9 cellular contexts compared by ENCODE assay signal in the genomic region with DNA sequence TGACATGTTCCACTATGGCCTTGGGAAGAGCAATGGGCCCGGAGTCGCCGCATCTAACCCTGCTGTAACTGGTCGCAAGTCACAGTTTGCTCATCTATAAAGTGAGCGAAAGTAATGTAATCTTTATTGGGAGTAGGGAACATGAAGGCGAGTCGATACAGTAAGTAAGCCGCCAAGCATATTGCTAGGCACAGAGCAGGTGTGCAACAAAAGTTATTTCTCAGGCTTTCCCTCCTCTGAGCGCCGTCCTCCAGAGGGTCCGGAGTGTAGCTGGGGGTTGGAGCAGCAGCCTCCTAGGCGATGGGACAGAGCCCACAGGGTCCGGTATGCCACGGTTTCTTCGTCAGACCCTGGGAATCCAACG. TPM values are rescaled to one million over a fixed set of nuclear protein-coding genes. Genes with fewer than 3 reads are reported as not detected.
DNase-seq lines count a peak whose midpoint lies in the region; ATAC-seq and TF ChIP-seq lines count a peak whose summit lies in the region.
"Had no signal": no experiment of that assay in that cellular context is flagged by ENCODE, and none has a peak within 500 bp of the region (broad histone marks: within the 10 kb centered on the region; RNA-seq: fewer than 3 reads in every experiment).

No MANE protein-coding gene starts in this region.

- WGBS in gastroesophageal sphincter (ENCODE audit: low coverage in 1 of 2), 2 donors = 58% methylated on average over 10 of the region's 16 CpGs; no CpG with 5 or more reads in 1 of the 2 donors

- H3K4me1 Mint-ChIP-seq in CD4-positive, alpha-beta memory T cell = peaks cover 0 to 22% (median 18%) of the 10 kb centered on the region in 4 donors

- H3K9me3 Mint-ChIP-seq in CD4-positive, alpha-beta memory T cell = no peaks in the 10 kb centered on the region

- H3K4me1 ChIP-seq in CD4-positive, alpha-beta memory T cell (ENCODE audit: insufficient read depth, low read length) = peaks cover 26% of the 10 kb centered on the region
- H3K4me1 ChIP-seq in gastroesophageal sphincter = peaks cover 0 to 52% (median 16%) of the 10 kb centered on the region in 3 donors
- H3K4me1 ChIP-seq in parathyroid adenoma = no peaks in the 10 kb centered on the region

- peak overlapping the region in 1 of 7 donors; percentile 6 for H3K27ac Mint-ChIP-seq in CD4-positive, alpha-beta memory T cell

- H3K9me3 ChIP-seq in CD4-positive, alpha-beta memory T cell (ENCODE audit: control insufficient read depth in 1 of 2, low read length in 2 of 2) = no peaks in the 10 kb centered on the region
- no peaks in the 10 kb centered on the region for H3K9me3 ChIP-seq in SK-N-MC (ENCODE audit: low read depth, low read length)
- H3K9me3 ChIP-seq in gastroesophageal sphincter = no peaks in the 10 kb centered on the region
- no peaks in the 10 kb centered on the region for H3K9me3 ChIP-seq in parathyroid adenoma (ENCODE audit: control insufficient read depth, low read length)

- TF ChIP-seq CTCF in gastroesophageal sphincter (IDR thresholded peaks at IDR 0.05) = no peak
- TF ChIP-seq CTCF in parathyroid adenoma (IDR thresholded peaks at IDR 0.05) = no peak

- H3K27me3 Mint-ChIP-seq in CD4-positive, alpha-beta memory T cell = peaks cover 33 to 41% of the 10 kb centered on the region in 2 donors

- peak overlapping the region; percentile 38 to 77 (median 62) for H3K4me3 Mint-ChIP-seq in CD4-positive, alpha-beta memory T cell

- peaks cover 27% of the 10 kb centered on the region for H3K27me3 ChIP-seq in CD4-positive, alpha-beta memory T cell (ENCODE audit: insufficient read depth, low read length)
- peaks cover 40% of the 10 kb centered on the region for H3K27me3 ChIP-seq in gastroesophageal sphincter
- H3K27me3 ChIP-seq in parathyroid adenoma (ENCODE audit: control insufficient read depth, insufficient read depth, low read length) = no peaks in the 10 kb centered on the region

- TF ChIP-seq POLR2A in gastroesophageal sphincter (IDR thresholded peaks at IDR 0.05) = no peak

- H3K36me3 Mint-ChIP-seq in CD4-positive, alpha-beta memory T cell = no peaks in the 10 kb centered on the region

- H3K36me3 ChIP-seq in CD4-positive, alpha-beta memory T cell (ENCODE audit: insufficient read depth, low read length) = no peaks in the 10 kb centered on the region
- H3K36me3 ChIP-seq in SK-N-MC (ENCODE audit: insufficient read depth, low read length) (no peaks in the 10 kb centered on the region), gastroesophageal sphincter (no peaks in the 10 kb centered on the region), parathyroid adenoma (ENCODE audit: control insufficient read depth, insufficient read depth, low read length) (no peaks in the 10 kb centered on the region)

- H3K4me2 ChIP-seq in parathyroid adenoma (ENCODE audit: low read length) = no peak overlapping the region

- TF ChIP-seq EP300 in gastroesophageal sphincter (IDR thresholded peaks at IDR 0.05) = no peak

- H3K4me3 ChIP-seq in CD4-positive, alpha-beta memory T cell (ENCODE audit: low read length in 2 of 2) = peak overlapping the region in 1 of 2 donors; percentile 33
- peak overlapping the region; percentile 28; the same call in 1 of the 2 replicates for H3K4me3 ChIP-seq in SK-N-MC
- peak overlapping the region; percentile 42 to 58 for H3K4me3 ChIP-seq in gastroesophageal sphincter
- no peak overlapping the region for H3K4me3 ChIP-seq in parathyroid adenoma (ENCODE audit: low read depth, low read length)

- POLR2A ChIA-PET in CD4-positive, alpha-beta memory T cell (lab: Charles Lee; ENCODE audit: partially characterized antibody) = interaction anchor here (0.7 to 4.6 kb wide), 16 partner anchors 10 to 538 kb away, joined by 3 to 44 read pairs (median 7); no protein-coding TSS in a partner anchor

- DNase-seq in CD4-positive, alpha-beta memory T cell = no peak
- DNase-seq in SK-N-MC (ENCODE audit: low read depth, low spot score) = no peak
- DNase-seq in NCI-H69 (lab: John Stamatoyannopoulos, UW) = no peak
- DNase-seq in HuH-7 (ENCODE audit: low spot score) = no peak
- DNase-seq in LoVo (ENCODE audit: low spot score) = no peak
- DNase-seq: NCI-H187 treated with DMSO at 0.1 percent for 48 hours had no signal

- intact Hi-C loops in CD4-positive, alpha-beta memory T cell (cut with micrococcal nuclease) = loop anchor here (2.0 to 5.0 kb wide), 2 partner anchors 115 to 185 kb away; no protein-coding TSS in a partner anchor

- peak overlapping the region; percentile 33 for H2AFZ ChIP-seq in parathyroid adenoma

- H3K79me2 ChIP-seq in parathyroid adenoma = no peaks in the 10 kb centered on the region

- no peak overlapping the region for H3K27ac ChIP-seq in CD4-positive, alpha-beta memory T cell (ENCODE audit: low read depth, low read length)
- H3K27ac ChIP-seq in SK-N-MC (no peak overlapping the region), gastroesophageal sphincter (peak overlapping the region in 2 of 4 donors; percentile 66 to 70), parathyroid adenoma (no peak overlapping the region)

- ATAC-seq in gastroesophageal sphincter = no peak
- no peak for ATAC-seq in GM18873 (IDR thresholded peaks at IDR 0.05; ENCODE audit: low FRiP score, unreplicated experiment)

- H3K9ac ChIP-seq in SK-N-MC (ENCODE audit: insufficient read length) (no peak overlapping the region), parathyroid adenoma (no peak overlapping the region)

- CTCF ChIA-PET in CD4-positive, alpha-beta memory T cell (lab: Charles Lee; ENCODE audit: partially characterized antibody) = interaction anchor here (0.7 to 12.1 kb wide), 25 partner anchors 9 to 494 kb away, joined by 3 to 86 read pairs (median 4); no protein-coding TSS in a partner anchor

RNA-seq across cellular contexts. Expression of a gene that starts 0.3 kb away (rescaled TPM):
- total RNA-seq in CD4-positive, alpha-beta memory T cell = 10 to 100 TPM; 58.1 to 60.4 TPM
- polyA plus RNA-seq in CD4-positive, alpha-beta memory T cell = 1 to 10 TPM; 2.0 to 3.1 TPM
- 100 to 1,000 TPM in 1 of 4 donors, 10 to 100 TPM in 3; 11.0 to 121 (median 64.6) TPM for total RNA-seq in gastroesophageal sphincter
